In genomic region chr19:19259741-19260140, GRCh38 we compare ENCODE assay signal across 11 cellular contexts. TPM values are rescaled to one million over a fixed set of nuclear protein-coding genes. Genes with fewer than 3 reads are reported as not detected.
A peak's percentile ranks its signal among the peaks of the same experiment; 100 is the strongest.
DNase-seq lines count a peak whose midpoint lies in the region; ATAC-seq and TF ChIP-seq lines count a peak whose summit lies in the region.
"Had no signal": no experiment of that assay in that cellular context is flagged by ENCODE, and none has a peak within 500 bp of the region (broad histone marks: within the 10 kb centered on the region; RNA-seq: fewer than 3 reads in every experiment).

No MANE protein-coding gene starts in this region.

- H3K4me1 Mint-ChIP-seq in endothelial cell (ENCODE audit: unreplicated experiment) (peaks cover 6% of the 10 kb centered on the region), type B pancreatic cell (ENCODE audit: unreplicated experiment) (peaks cover 12% of the 10 kb centered on the region)

- DNase-seq in activated naive CD4-positive, alpha-beta T cell treated with anti-CD3 and anti-CD28 coated beads, Interleukin-2, amount 50 U/mL, for 72 hours (ENCODE audit: low spot score in 2 of 2): no peak
- no peak for DNase-seq in activated naive CD4-positive, alpha-beta T cell treated with anti-CD3 and anti-CD28 coated beads, Interleukin-2, amount 50 U/mL, for 16 hours
- DNase-seq in NCI-H69 (lab: John Stamatoyannopoulos, UW) (peak; percentile 76), endothelial cell (ENCODE audit: low spot score) (no peak), type B pancreatic cell (ENCODE audit: extremely low spot score, unreplicated experiment) (no peak), NCI-H345 treated with DMSO at 0.1 percent for 48 hours (lab: John Stamatoyannopoulos, UW; ENCODE audit: unreplicated experiment) (no peak), upper lobe of left lung (no peak)
- DNase-seq: COR-L47; stimulated activated CD4-positive, alpha-beta T cell treated with anti-CD3 and anti-CD28 coated beads, Interleukin-4, amount 100 ng/mL, for 1 hour had no signal

- H3K27ac ChIP-seq in upper lobe of left lung: no peak overlapping the region
- H3K27ac ChIP-seq: HL-60 had no signal

- no peak for TF ChIP-seq POLR2A in upper lobe of left lung (IDR thresholded peaks at IDR 0.05)

- no peaks in the 10 kb centered on the region for H3K9me3 Mint-ChIP-seq in activated naive CD4-positive, alpha-beta T cell treated with anti-CD3 and anti-CD28 coated beads, Interleukin-2, amount 50 U/mL, for 72 hours
- H3K9me3 Mint-ChIP-seq in endothelial cell (ENCODE audit: unreplicated experiment): no peaks in the 10 kb centered on the region
- no peaks in the 10 kb centered on the region for H3K9me3 Mint-ChIP-seq in type B pancreatic cell

- H3K4me3 ChIP-seq in upper lobe of left lung: no peak overlapping the region

- no peaks in the 10 kb centered on the region for H3K36me3 ChIP-seq in upper lobe of left lung

- peaks cover 0 to 23% (median 9%) of the 10 kb centered on the region in 4 donors for H3K27me3 ChIP-seq in upper lobe of left lung

- H3K36me3 Mint-ChIP-seq in activated naive CD4-positive, alpha-beta T cell treated with anti-CD3 and anti-CD28 coated beads, Interleukin-2, amount 50 U/mL, for 72 hours: peaks cover 0 to 10% of the 10 kb centered on the region in 2 donors
- peaks cover 5% of the 10 kb centered on the region for H3K36me3 Mint-ChIP-seq in endothelial cell (ENCODE audit: low read depth, unreplicated experiment)
- H3K36me3 Mint-ChIP-seq in type B pancreatic cell: no peaks in the 10 kb centered on the region

- no peak overlapping the region for H3K27ac Mint-ChIP-seq in activated naive CD4-positive, alpha-beta T cell treated with anti-CD3 and anti-CD28 coated beads, Interleukin-2, amount 50 U/mL, for 72 hours
- H3K27ac Mint-ChIP-seq in endothelial cell (ENCODE audit: unreplicated experiment) (peak overlapping the region; percentile 18), type B pancreatic cell (no peak overlapping the region)

- peaks cover 0 to 4% (median 0%) of the 10 kb centered on the region in 4 donors for H3K9me3 ChIP-seq in upper lobe of left lung

- H3K27me3 Mint-ChIP-seq in endothelial cell (ENCODE audit: unreplicated experiment): peaks cover 26% of the 10 kb centered on the region
- peaks cover 61% of the 10 kb centered on the region for H3K27me3 Mint-ChIP-seq in type B pancreatic cell

- no peak for TF ChIP-seq EP300 in upper lobe of left lung (IDR thresholded peaks at IDR 0.05)

- no peak for TF ChIP-seq CTCF in endothelial cell (IDR thresholded peaks at IDR 0.05; ENCODE audit: unreplicated experiment)
- TF ChIP-seq CTCF in type B pancreatic cell (conservative IDR thresholded peaks at IDR 0.05): no peak
- TF ChIP-seq CTCF in upper lobe of left lung (IDR thresholded peaks at IDR 0.05): no peak

- ATAC-seq in activated naive CD4-positive, alpha-beta T cell treated with anti-CD3 and anti-CD28 coated beads, Interleukin-2, amount 50 U/mL, for 72 hours: peak; percentile 57 to 88
- ATAC-seq in HG02642 (IDR thresholded peaks at IDR 0.05; ENCODE audit: poor library complexity, unreplicated experiment) (no peak), upper lobe of left lung (ENCODE audit: low FRiP score in 2 of 2) (no peak)

- H3K4me3 Mint-ChIP-seq in endothelial cell (ENCODE audit: unreplicated experiment) (no peak overlapping the region), type B pancreatic cell (peak overlapping the region; percentile 51)

- WGBS in upper lobe of left lung, 2 donors: 59 to 71% methylated on average over 2 of the region's 2 CpGs

- peaks cover 0 to 10% (median 7%) of the 10 kb centered on the region in 4 donors for H3K4me1 ChIP-seq in upper lobe of left lung

RNA-seq across cellular contexts. Expression of gene TM6SF2, which starts 13.4 kb away (rescaled TPM):
- not detected for total RNA-seq in activated naive CD4-positive, alpha-beta T cell treated with anti-CD3 and anti-CD28 coated beads, Interleukin-2, amount 50 U/mL, for 72 hours
- total RNA-seq in endothelial cell (ENCODE audit: unreplicated experiment) (1.4 TPM), type B pancreatic cell (ENCODE audit: low replicate concordance) (5.4 and 6.4 TPM in 2 replicates), upper lobe of left lung (1 to 10 TPM in 1 of 6 donors, under 1 TPM in 2, not detected in 3; 0.30 to 1.0 (median 0.46) TPM)

RNA-seq across cellular contexts. Expression of gene NCAN, which starts 48.0 kb away (rescaled TPM):
- not detected for total RNA-seq in activated naive CD4-positive, alpha-beta T cell treated with anti-CD3 and anti-CD28 coated beads, Interleukin-2, amount 50 U/mL, for 72 hours
- total RNA-seq in endothelial cell (ENCODE audit: unreplicated experiment) (0.05 TPM), type B pancreatic cell (ENCODE audit: low replicate concordance) (0.07 and 0.80 TPM in 2 replicates), upper lobe of left lung (1 to 10 TPM in 1 of 6 donors, not detected in 5; 3.1 TPM)

RNA-seq across cellular contexts. Expression of gene NR2C2AP, which starts 56.5 kb away (rescaled TPM):
- total RNA-seq in activated naive CD4-positive, alpha-beta T cell treated with anti-CD3 and anti-CD28 coated beads, Interleukin-2, amount 50 U/mL, for 72 hours: 10 to 100 TPM; 34.4 to 38.6 TPM
- total RNA-seq in endothelial cell (ENCODE audit: unreplicated experiment) (4.3 TPM), type B pancreatic cell (ENCODE audit: low replicate concordance) (15.2 and 22.9 TPM in 2 replicates), upper lobe of left lung (10 to 100 TPM in 4 of 6 donors, 1 to 10 TPM in 2; 5.2 to 17.0 (median 10.8) TPM)

Comparison
In these comparisons a context has a peak if more than half of its experiments do, and no peak if none do; other contexts are left out.
1. ATAC-seq: peak in activated naive CD4-positive, alpha-beta T cell treated with anti-CD3 and anti-CD28 coated beads, Interleukin-2, amount 50 U/mL, for 72 hours (2 of 2); none in HG02642 (single experiment) and upper lobe of left lung (0 of 2).